29 cellular contexts compared by ENCODE assay signal in the genomic region with DNA sequence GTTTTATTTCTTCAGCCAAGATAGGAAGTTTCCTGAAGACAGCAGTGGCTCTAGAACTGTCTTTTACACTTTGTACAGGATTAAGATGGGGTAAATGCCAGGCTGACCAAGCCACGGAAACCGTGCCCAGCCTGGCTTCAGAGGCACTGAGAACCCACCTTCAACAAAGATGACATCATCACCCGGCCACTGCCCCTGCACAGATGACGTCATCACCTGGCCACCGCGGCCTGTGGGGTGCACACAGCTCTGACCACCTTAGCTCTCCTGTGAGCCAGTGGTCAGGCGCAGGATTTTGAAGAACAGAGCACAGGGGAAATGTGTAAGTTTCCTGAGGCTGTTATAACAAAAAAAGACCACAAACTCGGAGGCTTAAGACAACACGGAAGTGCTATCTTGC.
"Had no signal": no experiment of that assay in that cellular context is flagged by ENCODE, and none has a peak within 500 bp of the region (broad histone marks: within the 10 kb centered on the region; RNA-seq: fewer than 3 reads in every experiment).

No MANE protein-coding gene starts in this region.

- ATAC-seq: activated naive CD4-positive, alpha-beta T cell treated with anti-CD3 and anti-CD28 coated beads, Interleukin-2, amount 50 U/mL, for 72 hours; activated T-cell treated with anti-CD3 and anti-CD28 coated beads, Interleukin-2, amount 50 U/mL, for 72 hours; WTC11 had no signal

- H3K9me3 ChIP-seq: ascending aorta, breast epithelium, colonic mucosa had no signal

- H3K4me3 ChIP-seq: ascending aorta, breast epithelium, cardiac muscle cell, colonic mucosa, dorsolateral prefrontal cortex had no signal

- H3K27ac ChIP-seq: ascending aorta, breast epithelium, cardiac muscle cell, colonic mucosa, dorsolateral prefrontal cortex, epithelial cell of prostate had no signal

- H3K27me3 ChIP-seq: ascending aorta, cardiac muscle cell, colonic mucosa had no signal

- H3K36me3 ChIP-seq: ascending aorta, breast epithelium, cardiac muscle cell, colonic mucosa had no signal

- DNase-seq: activated CD4-positive, alpha-beta memory T cell treated with anti-CD3 and anti-CD28 coated beads, Interleukin-2, amount 10 ng/mL, durations not matched to agents 7 days and 5 days; activated CD4-positive, alpha-beta T cell treated with anti-CD3 and anti-CD28 coated beads for 1 hour; activated CD4-positive, alpha-beta T cell treated with anti-CD3 and anti-CD28 coated beads for 4 hours; activated CD4-positive, alpha-beta T cell treated with anti-CD3 and anti-CD28 coated beads, Interleukin-2, amount 10 ng/mL, durations not matched to agents 7 days and 5 days; activated CD4-positive, alpha-beta T cell treated with anti-CD3 and anti-CD28 coated beads, Interleukin-2, amount 50 U/mL, for 4 hours; activated CD8-positive, alpha-beta memory T cell treated with anti-CD3 and anti-CD28 coated beads, Interleukin-2, amount 50 U/mL, for 48 hours; activated gamma-delta T cell; activated naive CD4-positive, alpha-beta T cell; activated naive CD4-positive, alpha-beta T cell treated with anti-CD3 and anti-CD28 coated beads, Interleukin-2, amount 10 ng/mL, durations not matched to agents 7 days and 5 days; activated naive CD8-positive, alpha-beta T cell treated with anti-CD3 and anti-CD28 coated beads, Interleukin-2, amount 10 ng/mL, durations not matched to agents 7 days and 5 days; activated T-cell treated with anti-CD3 and anti-CD28 coated beads for 4 hours; activated T-cell treated with anti-CD3 and anti-CD28 coated beads, Interleukin-2, amount 50 U/mL, for 24 hours; activated T-cell treated with anti-CD3 and anti-CD28 coated beads, Interleukin-2, amount 50 U/mL, for 72 hours; central memory CD4-positive, alpha-beta T cell; cerebellar nuclear complex; colonic mucosa; dorsolateral prefrontal cortex; effector memory CD4-positive, alpha-beta T cell; endodermal cell; foreskin fibroblast; head of caudate nucleus; T-helper 2 cell had no signal

- FAIRE-seq: frontal cortex had no signal

- H3K4me1 ChIP-seq: ascending aorta, breast epithelium had no signal
